ENCODE assay signal across 9 cellular contexts in the genomic region with DNA sequence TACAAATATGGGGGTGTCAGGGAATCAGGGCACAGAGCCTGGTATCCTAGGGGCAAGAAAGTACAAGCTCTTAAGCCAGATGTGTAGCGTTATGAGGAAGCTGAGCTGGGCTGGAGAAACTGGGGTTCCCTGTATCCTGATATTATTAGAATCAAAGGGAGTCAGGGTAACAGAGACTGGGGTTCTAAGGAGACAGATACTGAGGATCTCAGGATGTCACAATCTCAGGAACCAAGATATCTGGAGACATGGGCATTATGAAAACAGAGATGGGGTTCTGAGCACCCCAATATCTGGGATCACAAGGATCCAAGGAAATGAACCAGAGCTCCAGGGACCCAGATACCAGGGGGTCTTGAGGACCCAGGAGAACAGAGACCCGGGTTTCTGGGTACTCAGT. TPM values are rescaled to one million over a fixed set of nuclear protein-coding genes. Genes with fewer than 3 reads are reported as not detected.
A peak's percentile ranks its signal among the peaks of the same experiment; 100 is the strongest.
DNase-seq lines count a peak whose midpoint lies in the region; ATAC-seq and TF ChIP-seq lines count a peak whose summit lies in the region.
"Had no signal": no experiment of that assay in that cellular context is flagged by ENCODE, and none has a peak within 500 bp of the region (broad histone marks: within the 10 kb centered on the region; RNA-seq: fewer than 3 reads in every experiment).

No MANE protein-coding gene starts in this region.

- peak overlapping the region; percentile 84 for H3K4me2 ChIP-seq in mammary epithelial cell (ENCODE audit: insufficient read depth, low read depth, low read length)

- H3K9ac ChIP-seq in mammary epithelial cell (ENCODE audit: insufficient read depth, low read length) = peak overlapping the region; percentile 81

- TF ChIP-seq CTCF in heart right ventricle (IDR thresholded peaks at IDR 0.05) (no peak), mammary epithelial cell (conservative IDR thresholded peaks at IDR 0.05 in 1 of 2, IDR thresholded peaks at IDR 0.05 in 1 of 2; ENCODE audit: extremely low read depth in 1 of 2, insufficient read depth in 1 of 2, low read depth in 1 of 2, low read length in 2 of 2) (no peak)

- CTCF ChIA-PET in mammary epithelial cell (lab: Charles Lee; ENCODE audit: low non-redundant PET) = no interaction called here

- intact Hi-C loops in heart right ventricle (cut with DNase I) = no loop called here
- intact Hi-C loops in Right ventricle myocardium inferior (cut with DNase I) = no loop called here
- intact Hi-C loops in mammary epithelial cell (cut with micrococcal nuclease) = loop anchor here (2.0 kb wide), 1 partner anchor 21 kb away; no protein-coding TSS in a partner anchor
- intact Hi-C loops in aorta (cut with DNase I) = no loop called here

- DNase-seq in heart right ventricle = no peak
- no peak for DNase-seq in Right ventricle myocardium inferior (ENCODE audit: missing footprints)
- DNase-seq in mammary epithelial cell = no peak
- DNase-seq in aorta = no peak
- no peak for DNase-seq in T-helper 9 cell
- no peak for DNase-seq in DMS153 (lab: John Stamatoyannopoulos, UW)
- DNase-seq in NCI-H2029 (lab: John Stamatoyannopoulos, UW) = no peak
- DNase-seq: Kasumi-1 had no signal

- H3K79me2 ChIP-seq in mammary epithelial cell (ENCODE audit: insufficient read depth, low read length) = peaks cover 26% of the 10 kb centered on the region

- H3K9me3 ChIP-seq in heart right ventricle (no peaks in the 10 kb centered on the region), mammary epithelial cell (replicated peaks; ENCODE audit: insufficient read depth, low read length) (no peaks in the 10 kb centered on the region), mononuclear cell (ENCODE audit: low read depth, low read length) (no peaks in the 10 kb centered on the region), aorta (ENCODE audit: control insufficient read depth, low read length) (no peaks in the 10 kb centered on the region)

- H3K27ac ChIP-seq in heart right ventricle = peak overlapping the region; percentile 93 to 100 (median 97)
- peak overlapping the region; percentile 40 for H3K27ac ChIP-seq in mammary epithelial cell (ENCODE audit: insufficient read depth, low read depth, low read length)
- H3K27ac ChIP-seq in aorta (ENCODE audit: low read depth in 1 of 2, low read length in 2 of 2) = no peak overlapping the region

- dilution Hi-C loops in mammary epithelial cell (cut with HindIII; ENCODE audit: low sequenced_read_pairs) = no loop called here

- WGBS in heart right ventricle, 2 donors = 45 to 48% methylated on average over 2 of the region's 2 CpGs
- 50% methylated on average over 2 of the region's 2 CpGs for WGBS in mammary epithelial cell (ENCODE audit: low coverage, missing lambda C conversion rate)
- WGBS in aorta, 2 donors = 48 to 54% methylated on average over 2 of the region's 2 CpGs

- H3K4me1 ChIP-seq in heart right ventricle (peaks cover 17 to 82% (median 64%) of the 10 kb centered on the region in 9 donors), mammary epithelial cell (ENCODE audit: insufficient read depth, low read length) (peaks cover 52% of the 10 kb centered on the region), mononuclear cell (ENCODE audit: insufficient read depth, low read length) (peaks cover 85% of the 10 kb centered on the region), aorta (ENCODE audit: control insufficient read depth in 1 of 2, insufficient read depth in 2 of 2, low read length in 2 of 2) (no peaks in the 10 kb centered on the region)

- H2AFZ ChIP-seq in mammary epithelial cell (ENCODE audit: low read depth, low read length) = no peak overlapping the region

- in situ Hi-C loops in mammary epithelial cell (cut with MboI; ENCODE audit: low sequenced_read_pairs in 2 of 2) = no loop called here

- no peak for ATAC-seq in heart right ventricle
- no peak for ATAC-seq in Right ventricle myocardium inferior
- no peak for ATAC-seq in aorta (ENCODE audit: low FRiP score)

- H3K4me3 ChIP-seq in heart right ventricle (peak overlapping the region; percentile 58 to 97 (median 81)), mammary epithelial cell (replicated peaks in 1 of 3; ENCODE audit: insufficient read depth in 1 of 3, low read depth in 2 of 3, low read length in 3 of 3) (peak overlapping the region; percentile 71 to 75 (median 75)), mononuclear cell (ENCODE audit: low read length) (peak overlapping the region; percentile 86), aorta (ENCODE audit: low read length in 2 of 2) (peak overlapping the region; percentile 90 to 92)

- TSS peak; percentile 30 for BruUV-seq in mammary epithelial cell (replicated peaks; lab: Mats Ljungman, UMichigan)

- H3K27me3 ChIP-seq in heart right ventricle = no peaks in the 10 kb centered on the region
- H3K27me3 ChIP-seq in mammary epithelial cell (ENCODE audit: insufficient read depth, low read length) = no peaks in the 10 kb centered on the region
- H3K27me3 ChIP-seq in mononuclear cell (ENCODE audit: insufficient read depth, low read length) = no peaks in the 10 kb centered on the region
- H3K27me3 ChIP-seq in aorta (ENCODE audit: control insufficient read depth in 1 of 2, insufficient read depth in 2 of 2, low read length in 1 of 2) = no peaks in the 10 kb centered on the region

- no peaks in the 10 kb centered on the region for H4K20me1 ChIP-seq in mammary epithelial cell (ENCODE audit: insufficient read depth, low read length)

- H3K36me3 ChIP-seq in heart right ventricle (peaks cover 0 to 36% (median 10%) of the 10 kb centered on the region in 9 donors), mammary epithelial cell (ENCODE audit: insufficient read depth, low read length) (no peaks in the 10 kb centered on the region), aorta (ENCODE audit: control insufficient read depth in 1 of 2, insufficient read depth in 2 of 2, low read length in 1 of 2) (no peaks in the 10 kb centered on the region)

RNA-seq across cellular contexts. Expression of a gene that starts 0.8 kb away (rescaled TPM):
- total RNA-seq in heart right ventricle (10 to 100 TPM in 9 of 10 donors, 1 to 10 TPM in 1; 7.1 to 76.3 (median 20.3) TPM), Right ventricle myocardium inferior (18.3 TPM), mammary epithelial cell (10 to 100 TPM in 1 of 2 donors, 1 to 10 TPM in 1; 3.7 to 23.4 TPM), mononuclear cell (33.0 TPM), aorta (100 to 1,000 TPM in 1 of 2 donors, 10 to 100 TPM in 1; 46.4 to 102 TPM)
- polyA plus RNA-seq in heart right ventricle (10 to 100 TPM; 20.7 to 30.7 TPM), mammary epithelial cell (4.1 TPM), aorta (10 to 100 TPM; 29.9 to 36.2 TPM)
- 12.2 TPM for polyA minus RNA-seq in mammary epithelial cell

RNA-seq across cellular contexts. Expression of a gene that starts 28.4 kb away (rescaled TPM):
- total RNA-seq in heart right ventricle = under 1 TPM in 1 of 10 donors, not detected in 9; 0.38 TPM
- polyA plus RNA-seq in heart right ventricle = not detected
- total RNA-seq in Right ventricle myocardium inferior = not detected
- 10 to 100 TPM; 51.2 to 76.7 TPM for total RNA-seq in mammary epithelial cell
- 39.4 TPM for polyA plus RNA-seq in mammary epithelial cell
- polyA minus RNA-seq in mammary epithelial cell = 48.2 TPM
- total RNA-seq in mononuclear cell = not detected
- not detected for total RNA-seq in aorta
- polyA plus RNA-seq in aorta = 10 to 100 TPM in 1 of 2 donors, not detected in 1; 13.3 TPM

RNA-seq across cellular contexts. Expression of a gene that starts 50.4 kb away (rescaled TPM):
- total RNA-seq in heart right ventricle = not detected
- not detected for polyA plus RNA-seq in heart right ventricle
- total RNA-seq in Right ventricle myocardium inferior = not detected
- not detected for total RNA-seq in mammary epithelial cell
- not detected for polyA plus RNA-seq in mammary epithelial cell
- polyA minus RNA-seq in mammary epithelial cell = not detected
- total RNA-seq in mononuclear cell = not detected
- under 1 TPM in 1 of 2 donors, not detected in 1; 0.36 TPM for total RNA-seq in aorta
- polyA plus RNA-seq in aorta = not detected

RNA-seq across cellular contexts. Expression of a gene that starts 59.6 kb away (rescaled TPM):
- total RNA-seq in heart right ventricle (100 to 1,000 TPM in 4 of 10 donors, 10 to 100 TPM in 6; 72.8 to 118 (median 92.5) TPM), Right ventricle myocardium inferior (91.9 TPM), mammary epithelial cell (100 to 1,000 TPM; 114 to 120 TPM), mononuclear cell (not detected), aorta (100 to 1,000 TPM; 146 to 161 TPM)
- polyA plus RNA-seq in heart right ventricle (100 to 1,000 TPM in 1 of 2 donors, 10 to 100 TPM in 1; 63.2 to 130 TPM), mammary epithelial cell (45.1 TPM), aorta (100 to 1,000 TPM in 1 of 2 donors, 10 to 100 TPM in 1; 43.1 to 109 TPM)
- polyA minus RNA-seq in mammary epithelial cell = 51.0 TPM

Comparison
In these comparisons a context has a peak if more than half of its experiments do, and no peak if none do; other contexts are left out.
1. H3K27ac ChIP-seq: peak in heart right ventricle (10 of 10) and mammary epithelial cell (single experiment); none in aorta (0 of 2).
2. RNA of a gene that starts 28.4 kb away (total RNA-seq): 51.2 to 76.7 TPM in mammary epithelial cell; 0.38 TPM in heart right ventricle, not detected in Right ventricle myocardium inferior (single experiment), not detected in mononuclear cell (single experiment) and not detected in aorta; every median in the first group is over 10 times any median in the second.
3. Peak in every context shown above with its lines, with median percentiles within 50 percentile points of each other: H3K4me3 ChIP-seq.